ENCODE assay signal across 28 cellular contexts in genomic region chr10:88262591-88263234, GRCh38.
A peak's percentile ranks its signal among the peaks of the same experiment; 100 is the strongest.
DNase-seq lines count a peak whose midpoint lies in the region; ATAC-seq, FAIRE-seq and TF ChIP-seq lines count a peak whose summit lies in the region.
"Had no signal": no experiment of that assay in that cellular context is flagged by ENCODE, and none has a peak within 500 bp of the region (broad histone marks: within the 10 kb centered on the region; RNA-seq: fewer than 3 reads in every experiment).

No MANE protein-coding gene starts in this region.

- CTCF ChIA-PET in GM12878 (lab: Yijun Ruan, JAX) = no interaction called here

- RAD21 ChIA-PET in GM12878 (lab: Charles Lee; ENCODE audit: unreplicated experiment) = interaction anchor here (1.0 to 1.4 kb wide), 4 partner anchors 8 to 126 kb away, joined by 3 to 4 read pairs (median 4); no protein-coding TSS in a partner anchor

- POLR2A ChIA-PET in GM12878 (lab: Charles Lee) = no interaction called here

- peak; percentile 44 for DNase-seq in NAMALWA (ENCODE audit: low spot score)
- no peak for DNase-seq in GM12878 (ENCODE audit: low read depth, low spot score)
- no peak for DNase-seq in SKM-1 (lab: John Stamatoyannopoulos, UW; ENCODE audit: unreplicated experiment)
- DNase-seq in mesothelial cell of epicardium (ENCODE audit: low spot score in 2 of 2, unreplicated experiment in 2 of 2) = no peak
- DNase-seq: AML-193; CD4-positive, alpha-beta T cell; DMS79; EL; GDM1; H9; HFFc6; KG1; MM.1S; NCI-H1048; NCI-H1417; NCI-H1694; NCI-H2029 treated with DMSO at 0.1 percent for 48 hours; NCI-H446 treated with DMSO at 0.1 percent for 48 hours; NCI-H526; SK-N-SH; T-cell had no signal

- H3K27me3 Mint-ChIP-seq in mesothelial cell of epicardium (ENCODE audit: low read depth) = peaks cover 2% of the 10 kb centered on the region
- H3K27me3 Mint-ChIP-seq: CD4-positive, alpha-beta T cell; T-cell had no signal

- FAIRE-seq in GM12878 (lab: Jason Lieb, UNC) = no peak
- FAIRE-seq: A204.1 had no signal

- H3K9me3 Mint-ChIP-seq in mesothelial cell of epicardium = peaks cover 20% of the 10 kb centered on the region
- H3K9me3 Mint-ChIP-seq: GM23338, H9, HFFc6 had no signal

- no peak overlapping the region for H3K27ac Mint-ChIP-seq in mesothelial cell of epicardium
- H3K27ac Mint-ChIP-seq: CD4-positive, alpha-beta T cell; GM23338; H9; HFFc6; T-cell; T-helper 2 cell treated with Interferon-gamma antibody and Interleukin-4, amounts not matched to agents 5 μg/mL and 100 μg/mL, for 36 hours had no signal

- H2AFZ ChIP-seq in GM12878 (ENCODE audit: control insufficient read depth, low read depth, low read length) = no peak overlapping the region
- H2AFZ ChIP-seq: GM23338 had no signal

- no peaks in the 10 kb centered on the region for H3K36me3 Mint-ChIP-seq in mesothelial cell of epicardium
- H3K36me3 Mint-ChIP-seq: T-cell had no signal

- no peak overlapping the region for H3K9ac ChIP-seq in GM12878 (ENCODE audit: control insufficient read depth, insufficient read depth, low read length)
- H3K9ac ChIP-seq: BLaER1 treated with 17β-estradiol and CSF1 and Interleukin-3, amounts not matched to agents 10 nM and 100 nM; SK-N-SH had no signal

- 0 out of 2 replicates have a peak overlapping the region, but pooled peaks have one; percentile 35 for H3K4me2 ChIP-seq in GM12878 (ENCODE audit: control insufficient read depth, insufficient read depth)
- H3K4me2 ChIP-seq: BLaER1 treated with 17β-estradiol and CSF1 and Interleukin-3, amounts not matched to agents 10 nM and 100 nM; GM23338; SK-N-SH had no signal

- SMC1A ChIA-PET in GM12878 (lab: Charles Lee; ENCODE audit: uncharacterized antibody, unreplicated experiment) = interaction anchor here (0.7 to 2.2 kb wide), 5 partner anchors 9 to 127 kb away, joined by 3 to 12 read pairs (median 4); no protein-coding TSS in a partner anchor

- H3K4me3 Mint-ChIP-seq in mesothelial cell of epicardium = no peak overlapping the region
- H3K4me3 Mint-ChIP-seq: CD4-positive, alpha-beta T cell; GM23338; H9; HFFc6; T-cell; T-helper 2 cell treated with Interferon-gamma antibody and Interleukin-4, amounts not matched to agents 5 μg/mL and 100 μg/mL, for 36 hours had no signal

- TF ChIP-seq POLR2A in GM12878 (IDR thresholded peaks at IDR 0.05; ENCODE audit: low read depth, low read length) = no peak

- H3K4me1 Mint-ChIP-seq in mesothelial cell of epicardium = no peaks in the 10 kb centered on the region
- H3K4me1 Mint-ChIP-seq: GM23338, H9 had no signal

- peaks cover 5% of the 10 kb centered on the region; the same call in 2 of the 3 replicates for H3K9me3 ChIP-seq in GM12878 (replicated peaks; ENCODE audit: control insufficient read depth, insufficient read depth, low read length)
- H3K9me3 ChIP-seq: SK-N-SH had no signal

- no TSS peak for BruUV-seq in GM12878 (replicated peaks; lab: Mats Ljungman, UMichigan)

- TF ChIP-seq CTCF in GM12873 (IDR thresholded peaks at IDR 0.05; ENCODE audit: insufficient read depth, low read depth, low read length, missing control alignments) = peak; percentile 19
- no peak for TF ChIP-seq CTCF in GM12878 (IDR thresholded peaks at IDR 0.05 in 2 of 3, conservative IDR thresholded peaks at IDR 0.05 in 1 of 3; ENCODE audit: control insufficient read depth in 2 of 3, extremely low read depth in 1 of 3, insufficient read depth in 1 of 3, low read depth in 3 of 3, low read length in 3 of 3)
- no peak for TF ChIP-seq CTCF in mesothelial cell of epicardium (IDR thresholded peaks at IDR 0.05; ENCODE audit: unreplicated experiment)

- H3K79me2 ChIP-seq in GM12878 (ENCODE audit: control insufficient read depth, insufficient read depth, low read length) = no peaks in the 10 kb centered on the region

- in situ Hi-C loops in GM12878 (cut with MboI) = no loop called here

- peaks cover 39% of the 10 kb centered on the region for H3K4me1 ChIP-seq in GM12878 (ENCODE audit: control insufficient read depth, insufficient read depth, low read length)

- intact Hi-C loops in GM12878 (cut with micrococcal nuclease; ENCODE audit: unreplicated experiment) = no loop called here

- H3K4me3 ChIP-seq in GM12878 = no peak overlapping the region
- H3K4me3 ChIP-seq: BLaER1 treated with 17β-estradiol and CSF1 and Interleukin-3, amounts not matched to agents 10 nM and 100 nM; GM23338 had no signal

- TF ChIP-seq EP300 in GM12878 (IDR thresholded peaks at IDR 0.05; ENCODE audit: borderline replicate concordance in 1 of 2, control insufficient read depth in 1 of 2, low read depth in 2 of 2, low read length in 2 of 2) = no peak

- no peaks in the 10 kb centered on the region for H3K27me3 ChIP-seq in GM12878 (replicated peaks in 1 of 2; ENCODE audit: control insufficient read depth in 2 of 2, insufficient read depth in 2 of 2, low read length in 1 of 2)
- H3K27me3 ChIP-seq: BLaER1 treated with 17β-estradiol and CSF1 and Interleukin-3, amounts not matched to agents 10 nM and 100 nM had no signal

- WGBS in GM12878 (ENCODE audit: insufficient coverage, insufficient replicate concordance, low lambda C conversion rate, missing lambda C conversion rate) = 84% methylated on average over 5 of the region's 5 CpGs

- no peaks in the 10 kb centered on the region for H3K36me3 ChIP-seq in GM12878 (ENCODE audit: control insufficient read depth in 2 of 2, insufficient read depth in 2 of 2, low read length in 1 of 2)
- H3K36me3 ChIP-seq: BLaER1 treated with 17β-estradiol and CSF1 and Interleukin-3, amounts not matched to agents 10 nM and 100 nM had no signal

- H4K20me1 ChIP-seq in GM12878 (ENCODE audit: control insufficient read depth, insufficient read depth) = no peaks in the 10 kb centered on the region
- H4K20me1 ChIP-seq: BLaER1 treated with 17β-estradiol and CSF1 and Interleukin-3, amounts not matched to agents 10 nM and 100 nM had no signal

- peak overlapping the region; percentile 18; the same call in 1 of the 2 replicates for H3K27ac ChIP-seq in GM12878 (ENCODE audit: control insufficient read depth, insufficient read depth)
- H3K27ac ChIP-seq: BLaER1 treated with 17β-estradiol and CSF1 and Interleukin-3, amounts not matched to agents 10 nM and 100 nM had no signal

- ATAC-seq in GM18867 (IDR thresholded peaks at IDR 0.05; ENCODE audit: unreplicated experiment) (peak; percentile 57), GM12878 (peak; percentile 81), GM21529 (IDR thresholded peaks at IDR 0.05; ENCODE audit: unreplicated experiment) (no peak)
- ATAC-seq: GM23338, T-cell had no signal

- TF ChIP-seq RAD21 in GM12878 (IDR thresholded peaks at IDR 0.05; ENCODE audit: insufficient read depth, low read depth, low read length) = no peak

TF ChIP-seq in GM12878, 131 proteins besides CTCF, POLR2A, EP300 and RAD21 (continues in another document):
- TF ChIP-seq BACH1 (IDR thresholded peaks at IDR 0.05; ENCODE audit: borderline replicate concordance) (no peak), ZNF217 (IDR thresholded peaks at IDR 0.05) (0 out of 2 replicates have a peak, but pooled peaks have one; percentile 29), ZBTB33 (IDR thresholded peaks at IDR 0.05) (0 out of 2 replicates have a peak, but pooled peaks have one; percentile 62), ZSCAN29 (IDR thresholded peaks at IDR 0.05) (no peak), ZNF384 (IDR thresholded peaks at IDR 0.05; ENCODE audit: borderline replicate concordance, low read depth, low read length) (no peak), BCL11A (IDR thresholded peaks at IDR 0.05; ENCODE audit: low read depth, low read length) (no peak), ZBED1 (IDR thresholded peaks at IDR 0.05; ENCODE audit: borderline replicate concordance) (no peak), SPI1 (IDR thresholded peaks at IDR 0.05; ENCODE audit: borderline replicate concordance, insufficient read depth, low read depth, low read length) (peak; percentile 43; the same call in 1 of the 2 replicates), ASH2L (IDR thresholded peaks at IDR 0.05; ENCODE audit: borderline replicate concordance, low read depth) (no peak), STAT1 (conservative IDR thresholded peaks at IDR 0.05) (no peak), KAT2A (conservative IDR thresholded peaks at IDR 0.05; ENCODE audit: control insufficient read depth, low read depth, low read length) (no peak), ATF2 (IDR thresholded peaks at IDR 0.05; ENCODE audit: low read length) (no peak), EGR1 (IDR thresholded peaks at IDR 0.05; ENCODE audit: borderline replicate concordance in 1 of 2, low read depth in 2 of 2, low read length in 2 of 2) (no peak)
